In the genomic region with DNA sequence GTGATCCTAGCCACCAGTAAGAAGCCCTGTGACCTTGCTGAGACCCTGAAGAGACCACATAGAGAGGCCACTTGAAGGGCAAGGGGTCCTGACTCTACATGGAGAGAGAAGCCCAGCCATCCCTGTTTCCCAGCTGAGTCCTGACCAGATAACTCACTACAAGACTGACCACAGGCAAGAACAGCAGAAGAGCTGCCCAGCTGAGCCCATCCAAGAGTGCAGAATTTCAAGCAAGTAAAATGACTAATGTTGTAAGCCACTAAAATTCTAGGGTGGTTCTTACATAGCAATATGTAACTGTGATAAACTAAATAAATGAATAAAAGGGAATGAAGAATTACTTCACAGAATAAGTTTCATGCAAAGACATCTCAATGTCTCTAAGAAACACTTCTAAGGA, we compare ENCODE assay signal across 30 cellular contexts.
"Had no signal": no experiment of that assay in that cellular context is flagged by ENCODE, and none has a peak within 500 bp of the region (broad histone marks: within the 10 kb centered on the region; RNA-seq: fewer than 3 reads in every experiment).

No MANE protein-coding gene starts in this region.

- H3K4me3 Mint-ChIP-seq: naive thymus-derived CD4-positive, alpha-beta T cell; natural killer cell; nephron; neural progenitor cell; stimulated activated naive CD8-positive, alpha-beta T cell treated with anti-CD3 and anti-CD28 coated beads, Interleukin-15, amount 100 ng/mL, for 72 hours had no signal

- H3K4me3 ChIP-seq: neural progenitor cell, pancreas, psoas muscle, skin epidermis, smooth muscle cell, spleen, suprapubic skin, testis, tibial artery, transverse colon, upper lobe of left lung, vagina had no signal

- H3K4me1 Mint-ChIP-seq: nephron, neural progenitor cell had no signal

- ATAC-seq: naive thymus-derived CD4-positive, alpha-beta T cell; pancreas; psoas muscle; right cardiac atrium; sciatic nerve; stimulated activated naive CD8-positive, alpha-beta T cell treated with anti-CD3 and anti-CD28 coated beads, Interleukin-15, amount 100 ng/mL, for 72 hours; stimulated activated naive CD8-positive, alpha-beta T cell treated with anti-CD3 and anti-CD28 coated beads, Interleukin-15, Interleukin-2, amounts not matched to agents 100 U/mL and 50 U/mL, for 24 hours had no signal

- FAIRE-seq: pancreas, urothelium cell line had no signal

- H3K4me2 ChIP-seq: neural progenitor cell, smooth muscle cell had no signal

- H3K9me3 ChIP-seq: pancreas, psoas muscle, suprapubic skin, testis, vagina had no signal

- H3K27ac Mint-ChIP-seq: neural progenitor cell; progenitor cell of endocrine pancreas; stimulated activated naive CD8-positive, alpha-beta T cell treated with anti-CD3 and anti-CD28 coated beads, Interleukin-15, amount 100 ng/mL, for 72 hours had no signal

- DNase-seq: naive thymus-derived CD4-positive, alpha-beta T cell; natural killer cell; nucleus accumbens; pancreas; posterior cingulate gyrus; psoas muscle; right cardiac atrium; spleen; stimulated activated CD4-positive, alpha-beta T cell treated with anti-CD3 and anti-CD28 coated beads, Interleukin-12 subunit alpha, Interleukin-12 subunit beta, amount 100 ng/mL, for 4 hours; stimulated activated CD4-positive, alpha-beta T cell treated with anti-CD3 and anti-CD28 coated beads, Interleukin-1b, Interleukin-23, amount 100 ng/mL, for 48 hours; stimulated activated CD4-positive, alpha-beta T cell treated with anti-CD3 and anti-CD28 coated beads, Interleukin-4, amount 100 ng/mL, for 1 hour; stimulated activated CD4-positive, alpha-beta T cell treated with anti-CD3 and anti-CD28 coated beads, Interleukin-4, amount 100 ng/mL, for 4 hours; stimulated activated CD8-positive, alpha-beta memory T cell treated with anti-CD3 and anti-CD28 coated beads, Interleukin-4, amount 100 ng/mL, for 48 hours; stimulated activated naive CD4-positive, alpha-beta T cell; stimulated activated naive CD8-positive, alpha-beta T cell treated with anti-CD3 and anti-CD28 coated beads, Interleukin-15, amount 100 ng/mL, for 72 hours; stimulated activated naive CD8-positive, alpha-beta T cell treated with anti-CD3 and anti-CD28 coated beads, Interleukin-15, Interleukin-2, amounts not matched to agents 100 U/mL and 50 U/mL, for 24 hours; substantia nigra; testis; tibial artery; transverse colon; upper lobe of left lung had no signal

- H3K27ac ChIP-seq: neural progenitor cell, pancreas, psoas muscle, skin epidermis, spleen, suprapubic skin, testis, transverse colon, upper lobe of left lung, vagina had no signal

- H3K36me3 ChIP-seq: neural progenitor cell, pancreas, suprapubic skin, tibial artery, transverse colon, upper lobe of left lung, vagina had no signal

- H3K4me1 ChIP-seq: neural progenitor cell, pancreas, psoas muscle, suprapubic skin, testis, transverse colon, upper lobe of left lung had no signal

- H2AFZ ChIP-seq: neural progenitor cell had no signal

- H3K27me3 ChIP-seq: neural progenitor cell, pancreas, spleen, suprapubic skin, testis, tibial artery, transverse colon, upper lobe of left lung, vagina had no signal

- H3K27me3 Mint-ChIP-seq: naive thymus-derived CD4-positive, alpha-beta T cell; progenitor cell of endocrine pancreas; stimulated activated naive CD8-positive, alpha-beta T cell treated with anti-CD3 and anti-CD28 coated beads, Interleukin-15, amount 100 ng/mL, for 72 hours had no signal

- H3K9ac ChIP-seq: neural progenitor cell had no signal
